17 cellular contexts compared by ENCODE assay signal in genomic region chr10:81957976-81958375, GRCh38.
"Had no signal": no experiment of that assay in that cellular context is flagged by ENCODE, and none has a peak within 500 bp of the region (broad histone marks: within the 10 kb centered on the region; RNA-seq: fewer than 3 reads in every experiment).

No MANE protein-coding gene starts in this region.

- H3K4me1 ChIP-seq: pancreas, psoas muscle, tibial artery had no signal

- DNase-seq: activated CD4-positive, alpha-beta memory T cell treated with anti-CD3 and anti-CD28 coated beads, Interleukin-2, amount 10 ng/mL, durations not matched to agents 7 days and 5 days; activated CD4-positive, alpha-beta T cell treated with anti-CD3 and anti-CD28 coated beads, Interleukin-2, amount 10 ng/mL, durations not matched to agents 24 days and 14 days; activated effector memory CD4-positive, alpha-beta T cell treated with anti-CD3 and anti-CD28 coated beads, Interleukin-2, amount 50 U/mL, for 16 hours; activated naive CD4-positive, alpha-beta T cell treated with anti-CD3 and anti-CD28 coated beads, Interleukin-2, amount 50 U/mL, for 16 hours; aorta; effector CD4-positive, alpha-beta T cell; hippocampal formation; pancreas; psoas muscle; right cardiac atrium; stimulated activated CD4-positive, alpha-beta T cell treated with anti-CD3 and anti-CD28 coated beads, Interleukin-12 subunit alpha, Interleukin-12 subunit beta, amount 100 ng/mL, for 4 hours; stimulated activated naive CD8-positive, alpha-beta T cell treated with anti-CD3 and anti-CD28 coated beads, Interleukin-15, amount 100 ng/mL, for 72 hours; tibial artery had no signal

- H3K9me3 ChIP-seq: neutrophil, pancreas, psoas muscle, tibial artery had no signal

- H3K27me3 ChIP-seq: cardiac muscle cell, neutrophil, pancreas, tibial artery had no signal

- H3K4me3 ChIP-seq: cardiac muscle cell, pancreas, psoas muscle, tibial artery had no signal

- H3K36me3 ChIP-seq: cardiac muscle cell, neutrophil, pancreas, tibial artery had no signal

- H3K27me3 Mint-ChIP-seq: activated CD4-positive, alpha-beta memory T cell treated with anti-CD3 and anti-CD28 coated beads, Interleukin-2, amount 10 ng/mL, durations not matched to agents 7 days and 5 days; activated CD4-positive, alpha-beta T cell treated with anti-CD3 and anti-CD28 coated beads, Interleukin-2, amount 10 ng/mL, durations not matched to agents 24 days and 14 days; stimulated activated naive CD8-positive, alpha-beta T cell treated with anti-CD3 and anti-CD28 coated beads, Interleukin-15, amount 100 ng/mL, for 72 hours had no signal

- H3K4me1 Mint-ChIP-seq: activated CD4-positive, alpha-beta memory T cell treated with anti-CD3 and anti-CD28 coated beads, Interleukin-2, amount 10 ng/mL, durations not matched to agents 7 days and 5 days; activated CD4-positive, alpha-beta T cell treated with anti-CD3 and anti-CD28 coated beads, Interleukin-2, amount 10 ng/mL, durations not matched to agents 24 days and 14 days; nephron; stimulated activated naive CD8-positive, alpha-beta T cell treated with anti-CD3 and anti-CD28 coated beads, Interleukin-15, amount 100 ng/mL, for 72 hours had no signal

- H3K27ac Mint-ChIP-seq: activated CD4-positive, alpha-beta memory T cell treated with anti-CD3 and anti-CD28 coated beads, Interleukin-2, amount 10 ng/mL, durations not matched to agents 7 days and 5 days; activated CD4-positive, alpha-beta T cell treated with anti-CD3 and anti-CD28 coated beads, Interleukin-2, amount 10 ng/mL, durations not matched to agents 24 days and 14 days; nephron; stimulated activated naive CD8-positive, alpha-beta T cell treated with anti-CD3 and anti-CD28 coated beads, Interleukin-15, amount 100 ng/mL, for 72 hours had no signal

- H3K27ac ChIP-seq: cardiac muscle cell, neutrophil, pancreas, psoas muscle, tibial artery, VCaP had no signal

- H3K4me3 Mint-ChIP-seq: activated CD4-positive, alpha-beta memory T cell treated with anti-CD3 and anti-CD28 coated beads, Interleukin-2, amount 10 ng/mL, durations not matched to agents 7 days and 5 days; activated CD4-positive, alpha-beta T cell treated with anti-CD3 and anti-CD28 coated beads, Interleukin-2, amount 10 ng/mL, durations not matched to agents 24 days and 14 days; nephron; stimulated activated naive CD8-positive, alpha-beta T cell treated with anti-CD3 and anti-CD28 coated beads, Interleukin-15, amount 100 ng/mL, for 72 hours had no signal

- H3K9me3 Mint-ChIP-seq: activated CD4-positive, alpha-beta T cell treated with anti-CD3 and anti-CD28 coated beads, Interleukin-2, amount 10 ng/mL, durations not matched to agents 24 days and 14 days; nephron; stimulated activated naive CD8-positive, alpha-beta T cell treated with anti-CD3 and anti-CD28 coated beads, Interleukin-15, amount 100 ng/mL, for 72 hours had no signal
